Comparison of ENCODE assay signal across 23 cellular contexts in the genomic region with DNA sequence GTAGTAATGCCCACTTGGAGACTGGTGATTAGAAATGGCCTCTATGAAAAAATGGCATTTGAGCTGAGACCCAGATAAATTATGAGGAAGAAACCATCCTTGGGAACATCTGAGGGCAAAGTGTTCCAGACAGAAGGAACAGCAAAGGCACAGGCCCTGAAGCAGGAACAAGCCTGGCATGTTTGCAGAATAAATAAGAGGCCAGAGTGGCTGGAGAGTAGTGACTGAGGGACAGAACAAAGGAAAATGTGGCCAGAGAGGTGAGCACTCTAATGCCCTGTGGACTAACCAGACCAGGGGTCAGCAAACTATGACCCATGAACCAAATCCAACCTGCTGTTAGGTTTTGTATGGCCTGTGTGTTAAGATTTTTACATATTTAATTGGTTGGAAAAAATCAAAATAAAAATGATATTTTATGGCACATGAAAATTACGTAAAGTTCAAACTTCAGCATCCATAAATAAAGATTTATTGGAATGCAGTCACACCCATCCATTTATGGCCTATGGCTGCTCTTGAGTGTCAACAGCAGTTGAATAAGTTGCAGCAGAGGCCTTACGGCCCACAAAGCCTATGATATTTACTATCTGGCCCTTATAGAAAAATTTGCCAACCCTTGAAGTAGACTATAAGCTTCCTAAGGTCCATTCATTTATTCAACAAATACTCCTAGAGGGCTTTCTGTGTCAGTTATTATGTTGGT.
A peak's percentile ranks its signal among the peaks of the same experiment; 100 is the strongest.
DNase-seq lines count a peak whose midpoint lies in the region; ATAC-seq and TF ChIP-seq lines count a peak whose summit lies in the region.
"Had no signal": no experiment of that assay in that cellular context is flagged by ENCODE, and none has a peak within 500 bp of the region (broad histone marks: within the 10 kb centered on the region; RNA-seq: fewer than 3 reads in every experiment).

No MANE protein-coding gene starts in this region.

- no peaks in the 10 kb centered on the region for H3K9me2 ChIP-seq in hepatocyte (replicated peaks; ENCODE audit: insufficient read depth)

- no peak overlapping the region for H3K4me2 ChIP-seq in hepatocyte
- H3K4me2 ChIP-seq: A549 had no signal

- DNase-seq in DMS53 (lab: John Stamatoyannopoulos, UW) (peak; percentile 38), DMS53 treated with DMSO at 0.1 percent for 48 hours (lab: John Stamatoyannopoulos, UW; ENCODE audit: unreplicated experiment) (no peak), hepatocyte (ENCODE audit: low spot score) (no peak), mucosa of descending colon (peak in 1 of 3 donors; percentile 28), transverse colon (peak; percentile 11), activated gamma-delta T cell treated with Interleukin-2 at 50 U/mL for 16 hours (no peak)
- DNase-seq in CD8-positive, alpha-beta memory T cell, result no peak
- DNase-seq: AML-193; CD4-positive, alpha-beta T cell; CD8-positive, alpha-beta T cell; COR-L47; DMS 273 treated with DMSO at 0.1 percent for 48 hours; DMS153; DMS79; DND-41; EL; GF-D8 had no signal

- H4K20me1 ChIP-seq in hepatocyte (ENCODE audit: insufficient read depth, poor library complexity, severe bottlenecking), result no peaks in the 10 kb centered on the region
- H4K20me1 ChIP-seq: BLaER1 treated with 17β-estradiol and CSF1 and Interleukin-3, amounts not matched to agents 10 nM and 100 nM had no signal

- WGBS in hepatocyte (ENCODE audit: low lambda C conversion rate, missing lambda C conversion rate), result 78% methylated on average over 2 of the region's 2 CpGs
- 40 to 41% methylated on average over 1 to 2 of the region's 2 CpGs for WGBS in transverse colon (ENCODE audit: low coverage in 1 of 2), 2 donors

- H3K27ac ChIP-seq in hepatocyte (peak overlapping the region; percentile 58), transverse colon (peak overlapping the region in 3 of 4 donors; percentile 25 to 32 (median 27))
- H3K27ac ChIP-seq in CD8-positive, alpha-beta memory T cell (ENCODE audit: low read depth, low read length), result no peak overlapping the region
- H3K27ac ChIP-seq: 22Rv1; A549; BLaER1 treated with 17β-estradiol and CSF1 and Interleukin-3, amounts not matched to agents 10 nM and 100 nM; C4-2B had no signal

- no peaks in the 10 kb centered on the region for H3K4me1 ChIP-seq in hepatocyte (ENCODE audit: insufficient read depth)
- no peaks in the 10 kb centered on the region for H3K4me1 ChIP-seq in mucosa of descending colon (ENCODE audit: low read depth)
- peaks cover 0 to 15% (median 6%) of the 10 kb centered on the region in 4 donors for H3K4me1 ChIP-seq in transverse colon
- H3K4me1 ChIP-seq in CD8-positive, alpha-beta memory T cell (ENCODE audit: insufficient read depth, low read length), result no peaks in the 10 kb centered on the region
- H3K4me1 ChIP-seq: A549 had no signal

- H3K4me3 ChIP-seq in hepatocyte, result no peak overlapping the region
- no peak overlapping the region for H3K4me3 ChIP-seq in mucosa of descending colon
- H3K4me3 ChIP-seq in transverse colon, result no peak overlapping the region
- H3K4me3 ChIP-seq in CD8-positive, alpha-beta memory T cell (ENCODE audit: low read length), result no peak overlapping the region
- H3K4me3 ChIP-seq: A549; BLaER1 treated with 17β-estradiol and CSF1 and Interleukin-3, amounts not matched to agents 10 nM and 100 nM had no signal

- CTCF ChIA-PET in CD8-positive, alpha-beta memory T cell (lab: Charles Lee), result no interaction called here

- peaks cover 0 to 2% (median 0%) of the 10 kb centered on the region in 5 donors for H3K9me3 Mint-ChIP-seq in CD8-positive, alpha-beta memory T cell
- H3K9me3 Mint-ChIP-seq: CD4-positive, alpha-beta T cell; CD8-positive, alpha-beta T cell had no signal

- peak; percentile 88 for ATAC-seq in mucosa of descending colon
- ATAC-seq in GM18907 (IDR thresholded peaks at IDR 0.05; ENCODE audit: unreplicated experiment), result no peak
- ATAC-seq: A549; CD8-positive, alpha-beta T cell had no signal

- no peaks in the 10 kb centered on the region for H3K4me1 Mint-ChIP-seq in CD8-positive, alpha-beta memory T cell
- H3K4me1 Mint-ChIP-seq: B cell had no signal

- H3K27me3 ChIP-seq in hepatocyte, result no peaks in the 10 kb centered on the region
- H3K27me3 ChIP-seq in transverse colon, result no peaks in the 10 kb centered on the region
- H3K27me3 ChIP-seq in CD8-positive, alpha-beta memory T cell (ENCODE audit: insufficient read depth, low read length, poor library complexity, severe bottlenecking), result no peaks in the 10 kb centered on the region
- H3K27me3 ChIP-seq: BLaER1 treated with 17β-estradiol and CSF1 and Interleukin-3, amounts not matched to agents 10 nM and 100 nM had no signal

- no peaks in the 10 kb centered on the region for H3K9me3 ChIP-seq in hepatocyte (ENCODE audit: low read depth)
- H3K9me3 ChIP-seq in mucosa of descending colon, result no peaks in the 10 kb centered on the region
- no peaks in the 10 kb centered on the region for H3K9me3 ChIP-seq in transverse colon
- H3K9me3 ChIP-seq in CD8-positive, alpha-beta memory T cell (ENCODE audit: low read length), result no peaks in the 10 kb centered on the region
- H3K9me3 ChIP-seq: BLaER1 treated with 17β-estradiol and CSF1 and Interleukin-3, amounts not matched to agents 10 nM and 100 nM had no signal

- in situ Hi-C loops in transverse colon (cut with MboI; ENCODE audit: low pct_ligation_motif_present in 1 of 4, low pct_unique_long_range_greater_than_20kb in 1 of 4, low sequenced_read_pairs in 3 of 4), result no loop called here

- no peak for TF ChIP-seq EP300 in transverse colon (IDR thresholded peaks at IDR 0.05; ENCODE audit: low read depth)

- no peak overlapping the region for H2AFZ ChIP-seq in hepatocyte

- H3K27ac Mint-ChIP-seq in CD8-positive, alpha-beta memory T cell, result no peak overlapping the region
- H3K27ac Mint-ChIP-seq: B cell; CD4-positive, alpha-beta T cell; CD8-positive, alpha-beta T cell had no signal

- intact Hi-C loops in mucosa of descending colon (cut with DNase I, micrococcal nuclease), result no loop called here
- intact Hi-C loops in transverse colon (cut with DNase I; ENCODE audit: low total_unique reads), result no loop called here

- no peaks in the 10 kb centered on the region for H3K36me3 ChIP-seq in hepatocyte (replicated peaks; ENCODE audit: insufficient read depth, low read depth)
- no peaks in the 10 kb centered on the region for H3K36me3 ChIP-seq in mucosa of descending colon (ENCODE audit: low read depth)
- no peaks in the 10 kb centered on the region for H3K36me3 ChIP-seq in transverse colon
- no peaks in the 10 kb centered on the region for H3K36me3 ChIP-seq in CD8-positive, alpha-beta memory T cell (ENCODE audit: insufficient read depth, low read length)
- H3K36me3 ChIP-seq: BLaER1 treated with 17β-estradiol and CSF1 and Interleukin-3, amounts not matched to agents 10 nM and 100 nM had no signal

- no peak for TF ChIP-seq CTCF in hepatocyte (IDR thresholded peaks at IDR 0.05; ENCODE audit: poor library complexity)
- TF ChIP-seq CTCF in mucosa of descending colon (IDR thresholded peaks at IDR 0.05), result no peak
- TF ChIP-seq CTCF in transverse colon (IDR thresholded peaks at IDR 0.05), result no peak

- no peaks in the 10 kb centered on the region for H3K79me2 ChIP-seq in hepatocyte

- H3K36me3 Mint-ChIP-seq in CD8-positive, alpha-beta memory T cell, result no peaks in the 10 kb centered on the region
- H3K36me3 Mint-ChIP-seq: CD8-positive, alpha-beta T cell had no signal

- no peak for TF ChIP-seq POLR2A in transverse colon (IDR thresholded peaks at IDR 0.05)

- no peak overlapping the region for H3K4me3 Mint-ChIP-seq in CD8-positive, alpha-beta memory T cell
- H3K4me3 Mint-ChIP-seq: B cell; CD4-positive, alpha-beta T cell; CD8-positive, alpha-beta T cell had no signal

- POLR2A ChIA-PET in CD8-positive, alpha-beta memory T cell (lab: Charles Lee), result no interaction called here

- no peaks in the 10 kb centered on the region for H3K27me3 Mint-ChIP-seq in CD8-positive, alpha-beta memory T cell
- H3K27me3 Mint-ChIP-seq: B cell; CD4-positive, alpha-beta T cell had no signal

Comparison
In these comparisons a context has a peak if more than half of its experiments do, and no peak if none do; other contexts are left out.
1. DNase-seq: peak in DMS53 (single experiment) and transverse colon (single experiment); none in DMS53 treated with DMSO at 0.1 percent for 48 hours (single experiment), hepatocyte (single experiment), activated gamma-delta T cell treated with Interleukin-2 at 50 U/mL for 16 hours (single experiment) and CD8-positive, alpha-beta memory T cell (0 of 5).